8 cellular contexts compared by ENCODE assay signal in the genomic region with DNA sequence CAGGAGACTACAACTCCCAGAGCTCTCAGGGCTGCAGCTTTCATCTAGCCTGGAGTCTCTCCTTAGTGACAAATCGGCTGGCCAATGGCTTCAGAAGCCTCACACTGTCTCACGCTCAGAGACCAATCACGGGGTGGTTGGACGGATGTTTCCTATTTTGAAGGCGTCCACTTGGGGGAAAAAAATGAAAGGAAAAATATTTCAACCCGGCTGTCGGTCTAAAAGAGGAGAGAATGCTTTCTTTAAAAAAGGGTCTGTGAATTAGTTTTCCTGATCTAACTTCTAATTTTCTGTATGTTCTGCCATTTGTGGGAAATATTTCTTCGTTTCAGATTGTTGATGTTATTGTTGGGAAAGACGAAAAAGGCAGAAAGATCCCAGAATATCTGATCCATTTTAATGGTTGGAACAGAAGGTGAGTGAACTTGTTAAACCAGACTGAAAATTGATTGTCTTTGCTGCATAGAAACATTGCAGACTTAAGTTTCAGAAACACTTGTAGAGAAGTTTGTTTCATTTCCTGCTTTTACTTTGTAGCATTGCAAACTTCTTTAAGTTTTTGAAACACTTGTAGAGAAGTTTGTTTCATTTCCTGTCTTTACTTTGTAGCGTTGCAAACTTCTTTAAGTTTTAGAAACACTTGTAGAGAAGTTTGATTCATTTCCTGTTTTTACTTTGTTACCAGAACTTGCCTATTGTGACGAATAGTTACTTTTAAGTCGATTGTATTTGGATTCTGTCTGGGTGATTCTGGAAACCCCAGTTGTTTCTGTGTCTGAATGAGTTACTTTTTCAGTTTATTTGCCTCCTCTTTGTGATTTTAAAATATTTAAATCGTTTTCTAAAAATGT. TPM values are rescaled to one million over a fixed set of nuclear protein-coding genes. Genes with fewer than 3 reads are reported as not detected.
DNase-seq lines count a peak whose midpoint lies in the region; ATAC-seq, FAIRE-seq and TF ChIP-seq lines count a peak whose summit lies in the region.

No MANE protein-coding gene starts in this region.

- DNase-seq in ACHN (peak; percentile 86), NCI-H2107 treated with DMSO at 0.1 percent for 48 hours (lab: John Stamatoyannopoulos, UW; ENCODE audit: unreplicated experiment) (peak; percentile 88), T47D (ENCODE audit: low read depth in 1 of 2, low spot score in 1 of 2) (peak; percentile 76 to 96), iPS DF 6.9 (ENCODE audit: low read depth, low spot score) (no peak), sigmoid colon (peak; percentile 94)

- peak; percentile 69 for ATAC-seq in GM18868 (IDR thresholded peaks at IDR 0.05; ENCODE audit: unreplicated experiment)
- ATAC-seq in HG03097 (IDR thresholded peaks at IDR 0.05; ENCODE audit: low FRiP score, unreplicated experiment): peak; percentile 57

- H3K36me3 ChIP-seq in iPS DF 6.9 (ENCODE audit: control insufficient read depth, insufficient read depth, low read length): no peaks in the 10 kb centered on the region
- peaks cover 0 to 35% (median 0%) of the 10 kb centered on the region in 4 donors for H3K36me3 ChIP-seq in sigmoid colon

- intact Hi-C loops in sigmoid colon (cut with DNase I): loop anchor here (2.0 to 10.0 kb wide), 5 partner anchors 37 to 617 kb away; partner anchors contain the start of gene ARHGAP6

- H3K4me1 ChIP-seq in iPS DF 6.9 (ENCODE audit: control insufficient read depth, insufficient read depth, low read length) (no peaks in the 10 kb centered on the region), sigmoid colon (peaks cover 0 to 17% (median 2%) of the 10 kb centered on the region in 4 donors)

- H3K9me3 ChIP-seq in iPS DF 6.9 (ENCODE audit: control insufficient read depth, insufficient read depth, low read length) (no peaks in the 10 kb centered on the region), sigmoid colon (no peaks in the 10 kb centered on the region)

- no peak for TF ChIP-seq EP300 in sigmoid colon (IDR thresholded peaks at IDR 0.05)

- WGBS in iPS DF 6.9 (ENCODE audit: insufficient coverage, insufficient read length): no CpG with 5 or more reads among the region's 13 CpGs
- WGBS in sigmoid colon, 2 donors: 1% methylated on average over 13 of the region's 13 CpGs

- in situ Hi-C loops in ACHN (cut with HindIII; ENCODE audit: low pct_ligation_motif_present, low pct_unique_long_range_greater_than_20kb, low sequenced_read_pairs) (loop anchor here (25.0 kb wide), 1 partner anchor 222 kb away; no protein-coding TSS in a partner anchor), T47D (cut with HindIII; ENCODE audit: low pct_unique_long_range_greater_than_20kb, low sequenced_read_pairs) (no loop called here)

- no peak for TF ChIP-seq POLR2A in sigmoid colon (IDR thresholded peaks at IDR 0.05)

- H3K27me3 ChIP-seq in iPS DF 6.9 (ENCODE audit: control insufficient read depth, insufficient read depth, low read length) (no peaks in the 10 kb centered on the region), sigmoid colon (no peaks in the 10 kb centered on the region)

- FAIRE-seq in TTC549 (lab: Jason Lieb, UNC): peak; percentile 74

- H3K4me3 ChIP-seq in iPS DF 6.9 (ENCODE audit: low read length) (peak overlapping the region; percentile 37; the same call in 1 of the 2 replicates), sigmoid colon (peak overlapping the region; percentile 58 to 74 (median 66))

- H3K27ac ChIP-seq in iPS DF 6.9 (ENCODE audit: low read length): no peak overlapping the region
- H3K27ac ChIP-seq in sigmoid colon: peak overlapping the region; percentile 87 to 92 (median 89)

- peak in 1 of 4 experiments; percentile 9 for TF ChIP-seq CTCF in sigmoid colon (IDR thresholded peaks at IDR 0.05)

RNA-seq across cellular contexts. Expression of gene MSL3, which starts 1.6 kb away (rescaled TPM):
- total RNA-seq in sigmoid colon: 10 to 100 TPM; 20.2 to 49.9 (median 21.2) TPM
- polyA plus RNA-seq in sigmoid colon: 10 to 100 TPM; 16.8 to 22.2 (median 18.3) TPM
